In genomic region chr17:82716383-82717181, GRCh38 we compare ENCODE assay signal across 8 cellular contexts. TPM values are rescaled to one million over a fixed set of nuclear protein-coding genes. Genes with fewer than 3 reads are reported as not detected.
DNase-seq lines count a peak whose midpoint lies in the region; ATAC-seq and TF ChIP-seq lines count a peak whose summit lies in the region.

Gene FN3KRP (plus strand): TSS chr17:82716706. CDS start chr17:82716756, 50 bp downstream.

- peak within 1 kb of the TSS; percentile 71 for H3K4me2 ChIP-seq in PC-9

- H3F3A ChIP-seq in PC-9 (ENCODE audit: insufficient read depth, low read depth), result no peaks in the 10 kb centered on the region

- H4K20me1 ChIP-seq in PC-9 (ENCODE audit: insufficient read depth), result no peaks in the 10 kb centered on the region; the same call in 1 of the 2 replicates

- TF ChIP-seq CTCF in PC-9 (conservative IDR thresholded peaks at IDR 0.05), result no peak

- peaks cover 6% of the 10 kb centered on the region for H3K79me2 ChIP-seq in PC-9 (ENCODE audit: low read depth)

- peak within 1 kb of the TSS; percentile 90 for H3K4me3 ChIP-seq in Jurkat, Clone E6-1 (ENCODE audit: low read length)
- peak within 1 kb of the TSS; percentile 68 for H3K4me3 ChIP-seq in PC-9

- H3K27ac ChIP-seq in PC-9, result no peak within 1 kb of the TSS
- H3K27ac ChIP-seq in epithelial cell of prostate, result peak within 1 kb of the TSS; percentile 71

- POLR2A ChIA-PET in PC-9 (lab: Charles Lee; ENCODE audit: unreplicated experiment), result interaction anchor here (0.7 to 0.9 kb wide), 5 partner anchors 11 to 435 kb away, joined by 4 to 31 read pairs (median 9); no protein-coding TSS in a partner anchor

- BruUV-seq in PC-9 (replicated peaks; lab: Mats Ljungman, UMichigan), result no TSS peak

- intact Hi-C loops in PC-9 (cut with micrococcal nuclease; ENCODE audit: unreplicated experiment), result loop anchor here (10.0 kb wide), 1 partner anchor 72 kb away; the partner anchor contains the start of gene WDR45B

- peak; percentile 59 for ATAC-seq in GM21515 (IDR thresholded peaks at IDR 0.05; ENCODE audit: unreplicated experiment)

- H3K9me2 ChIP-seq in PC-9 (ENCODE audit: insufficient read depth), result no peaks in the 10 kb centered on the region

- CTCF ChIA-PET in PC-9 (lab: Charles Lee), result interaction anchor here (0.6 to 0.8 kb wide), 2 partner anchors 77 to 195 kb away, joined by 4 read pairs; no protein-coding TSS in a partner anchor

- peak within 1 kb of the TSS; percentile 86 for H2AFZ ChIP-seq in PC-9

- no peaks in the 10 kb centered on the region for H3K36me3 ChIP-seq in PC-9 (ENCODE audit: low read depth)

- no peaks in the 10 kb centered on the region for H3K9me3 ChIP-seq in PC-9 (ENCODE audit: insufficient read depth, low read depth)

- peak; percentile 94 for DNase-seq in COLO668 (lab: John Stamatoyannopoulos, UW; ENCODE audit: unreplicated experiment)
- peak; percentile 91 for DNase-seq in Jurkat, Clone E6-1 (ENCODE audit: low read depth, low spot score)
- DNase-seq in PC-9, result peak; percentile 72 to 84
- peak; percentile 92 for DNase-seq in activated T-cell treated with anti-CD3 and anti-CD28 coated beads for 48 hours (ENCODE audit: low read depth)
- peak; percentile 64 for DNase-seq in epithelial cell of prostate (ENCODE audit: low read depth, low spot score)
- DNase-seq in mucosa of gallbladder (ENCODE audit: low spot score), result peak; percentile 91
- DNase-seq in stimulated activated CD8-positive, alpha-beta memory T cell treated with anti-CD3 and anti-CD28 coated beads, Interleukin-4, amount 100 ng/mL, for 1 hour (ENCODE audit: low read depth in 2 of 2, low spot score in 1 of 2), result peak; percentile 57 to 90

- H3K27me3 ChIP-seq in PC-9 (ENCODE audit: insufficient read depth, low read depth), result no peaks in the 10 kb centered on the region

- no peaks in the 10 kb centered on the region; the same call in 1 of the 2 replicates for H3K4me1 ChIP-seq in PC-9 (replicated peaks; ENCODE audit: insufficient read depth)

RNA-seq across cellular contexts. Expression of gene FN3KRP, which starts in this region (rescaled TPM):
- 49.5 TPM for polyA plus RNA-seq in Jurkat, Clone E6-1 (2012; ENCODE audit: insufficient read depth, insufficient read length)
- 28.8 and 34.1 TPM in 2 replicates for total RNA-seq in PC-9 (2021)
- total RNA-seq in mucosa of gallbladder, result 38.5 TPM
